In genomic region chrX:16771483-16772398, GRCh38 we compare ENCODE assay signal across 8 cellular contexts. TPM values are rescaled to one million over a fixed set of nuclear protein-coding genes. Genes with fewer than 3 reads are reported as not detected.
DNase-seq lines count a peak whose midpoint lies in the region; ATAC-seq and TF ChIP-seq lines count a peak whose summit lies in the region.

No MANE protein-coding gene starts in this region.

- CTCF ChIA-PET in T-cell (lab: Charles Lee): interaction anchor here in 1 of 2 donors (0.5 kb wide), 1 partner anchor 11 kb away, joined by 3 read pairs; no protein-coding TSS in a partner anchor

- H3K4me3 Mint-ChIP-seq in glutamatergic neuron (ENCODE audit: unreplicated experiment) (no peak overlapping the region), T-cell (no peak overlapping the region), natural killer cell (no peak overlapping the region)

- peak; percentile 3 for DNase-seq in ACHN
- peak; percentile 38 for DNase-seq in HFF-Myc (ENCODE audit: extremely low read depth, low read depth)
- DNase-seq in glutamatergic neuron: no peak
- no peak for DNase-seq in T-cell
- DNase-seq in natural killer cell: no peak
- no peak for DNase-seq in GM13977 (ENCODE audit: low spot score)

- H3K4me3 ChIP-seq in HFF-Myc (replicated peaks; ENCODE audit: low read depth, low read length): no peak overlapping the region

- H3K4me1 Mint-ChIP-seq in glutamatergic neuron (ENCODE audit: low read depth, unreplicated experiment) (no peaks in the 10 kb centered on the region), T-cell (no peaks in the 10 kb centered on the region), natural killer cell (no peaks in the 10 kb centered on the region)

- no peaks in the 10 kb centered on the region for H3K9me3 Mint-ChIP-seq in glutamatergic neuron (ENCODE audit: unreplicated experiment)
- H3K9me3 Mint-ChIP-seq in T-cell: no peaks in the 10 kb centered on the region
- no peaks in the 10 kb centered on the region for H3K9me3 Mint-ChIP-seq in natural killer cell

- no peak for TF ChIP-seq CTCF in HFF-Myc (IDR thresholded peaks at IDR 0.05; ENCODE audit: low read depth, low read length, missing control alignments)
- no peak for TF ChIP-seq CTCF in glutamatergic neuron (IDR thresholded peaks at IDR 0.05; ENCODE audit: partially characterized antibody, unreplicated experiment)
- TF ChIP-seq CTCF in natural killer cell (IDR thresholded peaks at IDR 0.05): no peak
- no peak for TF ChIP-seq CTCF in GM13977 (IDR thresholded peaks at IDR 0.05; ENCODE audit: extremely low read depth, insufficient read depth, missing control alignments)

- H3K36me3 Mint-ChIP-seq in glutamatergic neuron (ENCODE audit: unreplicated experiment): no peaks in the 10 kb centered on the region
- H3K36me3 Mint-ChIP-seq in T-cell: no peaks in the 10 kb centered on the region
- no peaks in the 10 kb centered on the region for H3K36me3 Mint-ChIP-seq in natural killer cell

- ATAC-seq in T-cell (replicated peaks in 1 of 4) (no peak), natural killer cell (no peak), GM18867 (IDR thresholded peaks at IDR 0.05; ENCODE audit: unreplicated experiment) (no peak)

- TF ChIP-seq POLR2A in Raji (IDR thresholded peaks at IDR 0.05; ENCODE audit: insufficient read depth, low read depth, low read length): peak; percentile 39; the same call in 1 of the 2 replicates

- POLR2A ChIA-PET in T-cell (lab: Charles Lee): interaction anchor here in 1 of 2 donors (0.6 kb wide), 1 partner anchor 12 kb away, joined by 3 read pairs; no protein-coding TSS in a partner anchor

- intact Hi-C loops in natural killer cell (cut with micrococcal nuclease): no loop called here

- in situ Hi-C loops in ACHN (cut with HindIII; ENCODE audit: low pct_ligation_motif_present, low pct_unique_long_range_greater_than_20kb, low sequenced_read_pairs) (no loop called here), GM13977 (cut with MboI; ENCODE audit: low pct_unique_long_range_greater_than_20kb, low sequenced_read_pairs, unreplicated experiment) (no loop called here)

- H3K27me3 Mint-ChIP-seq in glutamatergic neuron (ENCODE audit: unreplicated experiment) (no peaks in the 10 kb centered on the region), T-cell (peaks cover 0 to 7% of the 10 kb centered on the region in 2 donors), natural killer cell (ENCODE audit: low read depth in 2 of 2) (no peaks in the 10 kb centered on the region)

- H3K27ac Mint-ChIP-seq in glutamatergic neuron (ENCODE audit: unreplicated experiment): peak overlapping the region; percentile 98
- no peak overlapping the region for H3K27ac Mint-ChIP-seq in T-cell
- H3K27ac Mint-ChIP-seq in natural killer cell: no peak overlapping the region

RNA-seq across cellular contexts. Expression of gene TXLNG, which starts 14.5 kb away (rescaled TPM):
- total RNA-seq in glutamatergic neuron (ENCODE audit: unreplicated experiment): 10.4 TPM
- 10 to 100 TPM; 16.4 to 24.0 (median 17.9) TPM for total RNA-seq in T-cell
- total RNA-seq in natural killer cell: 10 to 100 TPM in 1 of 3 donors, 1 to 10 TPM in 2; 8.1 to 16.9 (median 9.9) TPM

RNA-seq across cellular contexts. Expression of gene SYAP1, which starts 52.3 kb away (rescaled TPM):
- total RNA-seq in glutamatergic neuron (ENCODE audit: unreplicated experiment) (19.0 TPM), T-cell (10 to 100 TPM; 12.5 to 53.2 (median 19.3) TPM), natural killer cell (10 to 100 TPM; 42.9 to 58.4 (median 45.4) TPM)

RNA-seq across cellular contexts. Expression of gene CTPS2, which starts 59.3 kb away (rescaled TPM):
- 29.0 TPM for total RNA-seq in glutamatergic neuron (ENCODE audit: unreplicated experiment)
- 1 to 10 TPM; 5.2 to 6.7 (median 5.7) TPM for total RNA-seq in T-cell
- 1 to 10 TPM; 3.6 to 6.0 (median 5.2) TPM for total RNA-seq in natural killer cell

Comparison
In these comparisons a context has a peak if more than half of its experiments do, and no peak if none do; other contexts are left out.
1. DNase-seq: peak in ACHN (single experiment) and HFF-Myc (single experiment); none in glutamatergic neuron (single experiment), T-cell (0 of 34), natural killer cell (single experiment) and GM13977 (single experiment).